25 cellular contexts compared by ENCODE assay signal in the genomic region with DNA sequence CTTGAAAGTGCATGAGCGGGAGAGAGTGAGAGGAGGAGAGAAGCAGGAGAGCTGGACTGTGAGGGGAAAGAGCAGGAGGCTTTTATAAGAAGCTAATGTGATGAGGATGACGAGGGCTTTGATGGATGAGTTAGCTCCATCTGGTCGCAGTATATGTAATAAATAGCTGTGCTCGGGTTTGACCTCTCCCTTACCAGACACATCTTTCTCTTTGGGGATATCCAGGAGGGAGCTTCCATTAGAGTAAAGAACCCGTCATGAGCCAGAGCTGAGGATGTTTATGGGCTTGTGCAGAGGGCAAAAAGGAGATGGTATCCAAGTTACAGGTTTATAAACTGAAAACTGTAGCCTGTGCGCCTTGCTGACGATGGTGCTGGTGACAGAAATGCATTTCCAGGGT.
DNase-seq lines count a peak whose midpoint lies in the region; ATAC-seq, FAIRE-seq and TF ChIP-seq lines count a peak whose summit lies in the region.
"Had no signal": no experiment of that assay in that cellular context is flagged by ENCODE, and none has a peak within 500 bp of the region (broad histone marks: within the 10 kb centered on the region; RNA-seq: fewer than 3 reads in every experiment).

No MANE protein-coding gene starts in this region.

- 68 to 86% methylated on average over 4 to 6 of the region's 7 CpGs for WGBS in mesodermal cell (ENCODE audit: insufficient coverage in 2 of 2), 2 experiments

- peaks cover 2% of the 10 kb centered on the region for H3K27me3 Mint-ChIP-seq in astrocyte (ENCODE audit: low read depth, unreplicated experiment)

- no peak overlapping the region for H2AFZ ChIP-seq in astrocyte (ENCODE audit: low read depth, low read length)
- H2AFZ ChIP-seq: GM23338 had no signal

- no peaks in the 10 kb centered on the region for H3K79me2 ChIP-seq in astrocyte (ENCODE audit: insufficient read depth, low read length)

- H3K27ac Mint-ChIP-seq in astrocyte (ENCODE audit: unreplicated experiment): no peak overlapping the region
- H3K27ac Mint-ChIP-seq: CD8-positive, alpha-beta T cell; GM23338; H9 had no signal

- H3K36me3 ChIP-seq in astrocyte (ENCODE audit: insufficient read depth, low read length): no peaks in the 10 kb centered on the region
- no peaks in the 10 kb centered on the region for H3K36me3 ChIP-seq in mesodermal cell (ENCODE audit: control insufficient read depth, insufficient read depth, low read length)
- no peaks in the 10 kb centered on the region for H3K36me3 ChIP-seq in mucosa of descending colon (ENCODE audit: low read depth)

- no peaks in the 10 kb centered on the region for H3K36me3 Mint-ChIP-seq in astrocyte (ENCODE audit: low read depth, unreplicated experiment)
- H3K36me3 Mint-ChIP-seq: CD8-positive, alpha-beta T cell had no signal

- no peak overlapping the region for H3K27ac ChIP-seq in astrocyte (ENCODE audit: low read depth, low read length)
- H3K27ac ChIP-seq in mesodermal cell (ENCODE audit: low read depth, low read length, severe bottlenecking): peak overlapping the region; percentile 65
- H3K27ac ChIP-seq: A549 had no signal

- H3K4me1 Mint-ChIP-seq in astrocyte (ENCODE audit: low read depth, unreplicated experiment): peaks cover 13% of the 10 kb centered on the region
- H3K4me1 Mint-ChIP-seq: GM23338 had no signal

- H3K4me3 Mint-ChIP-seq in astrocyte (ENCODE audit: unreplicated experiment): no peak overlapping the region
- H3K4me3 Mint-ChIP-seq: CD8-positive, alpha-beta T cell; GM23338; H9 had no signal

- intact Hi-C loops in mucosa of descending colon (cut with DNase I, micrococcal nuclease): no loop called here

- H3K4me1 ChIP-seq in astrocyte (ENCODE audit: insufficient read depth, low read length) (peaks cover 4% of the 10 kb centered on the region), mesodermal cell (ENCODE audit: control insufficient read depth, insufficient read depth, low read length, poor library complexity, severe bottlenecking) (peaks cover 4% of the 10 kb centered on the region), mucosa of descending colon (ENCODE audit: low read depth) (no peaks in the 10 kb centered on the region)
- H3K4me1 ChIP-seq: A549 had no signal

- peaks cover 2% of the 10 kb centered on the region for H3K9me3 Mint-ChIP-seq in astrocyte (ENCODE audit: unreplicated experiment)
- H3K9me3 Mint-ChIP-seq: CD8-positive, alpha-beta T cell; GM23338; H9 had no signal

- H3K27me3 ChIP-seq in astrocyte (ENCODE audit: insufficient read depth, low read length): peaks cover 2% of the 10 kb centered on the region

- no peak for FAIRE-seq in astrocyte (lab: Jason Lieb, UNC)
- FAIRE-seq: A549, GM12878, HTR-8/SVneo, K562, RCC 7860 had no signal

- TF ChIP-seq CTCF in astrocyte (IDR thresholded peaks at IDR 0.05; ENCODE audit: insufficient read depth, low read depth, low read length): no peak
- no peak for TF ChIP-seq CTCF in mucosa of descending colon (IDR thresholded peaks at IDR 0.05)

- H3K9ac ChIP-seq in astrocyte (ENCODE audit: low read length): no peak overlapping the region

- no peak overlapping the region for H3K4me2 ChIP-seq in astrocyte (ENCODE audit: low read length)
- H3K4me2 ChIP-seq: A549, GM23338 had no signal

- no peak for ATAC-seq in HG02610 (IDR thresholded peaks at IDR 0.05; ENCODE audit: unreplicated experiment)
- ATAC-seq in GM19328 (IDR thresholded peaks at IDR 0.05; ENCODE audit: unreplicated experiment): no peak
- no peak for ATAC-seq in mucosa of descending colon
- ATAC-seq: A549; CD8-positive, alpha-beta T cell; GM12878; GM23338; K562 had no signal

- DNase-seq in NCI-H69 (lab: John Stamatoyannopoulos, UW) (peak; percentile 58), astrocyte (ENCODE audit: low read depth) (peak; percentile 10), mucosa of descending colon (no peak), SKM-1 treated with dmso at 0.1 percent for 144 hours (lab: John Stamatoyannopoulos, UW; ENCODE audit: unreplicated experiment) (no peak)
- DNase-seq: C1 segment of cervical spinal cord; CD8-positive, alpha-beta T cell; DMS 273 treated with DMSO at 0.1 percent for 48 hours; DMS79; EL; GDM1; H9; Kasumi-1; NCI-H1092 treated with DMSO at 0.1 percent for 48 hours; NCI-H1930; NCI-H2107; NCI-H2227 treated with DMSO at 0.1 percent for 48 hours had no signal

- no peaks in the 10 kb centered on the region for H4K20me1 ChIP-seq in astrocyte (ENCODE audit: insufficient read depth, low read length)

- H3K4me3 ChIP-seq in astrocyte (ENCODE audit: insufficient read depth, low read depth, low read length): no peak overlapping the region
- no peak overlapping the region for H3K4me3 ChIP-seq in mesodermal cell (ENCODE audit: extremely low read depth, insufficient read depth, low read length, poor library complexity, severe bottlenecking)
- no peak overlapping the region for H3K4me3 ChIP-seq in mucosa of descending colon
- H3K4me3 ChIP-seq: A549, GM12878, GM23338, K562 had no signal

- H3K9me3 ChIP-seq in astrocyte (ENCODE audit: insufficient read depth, low read depth, low read length) (no peaks in the 10 kb centered on the region), mesodermal cell (ENCODE audit: control insufficient read depth, low read length) (no peaks in the 10 kb centered on the region), mucosa of descending colon (no peaks in the 10 kb centered on the region)
- H3K9me3 ChIP-seq: A549 had no signal

Comparison
In these comparisons a context has a peak if more than half of its experiments do, and no peak if none do; other contexts are left out.
1. DNase-seq: peak in NCI-H69 (single experiment) and astrocyte (single experiment); none in mucosa of descending colon (0 of 3) and SKM-1 treated with dmso at 0.1 percent for 144 hours (single experiment).